24 cellular contexts compared by ENCODE assay signal in the genomic region with DNA sequence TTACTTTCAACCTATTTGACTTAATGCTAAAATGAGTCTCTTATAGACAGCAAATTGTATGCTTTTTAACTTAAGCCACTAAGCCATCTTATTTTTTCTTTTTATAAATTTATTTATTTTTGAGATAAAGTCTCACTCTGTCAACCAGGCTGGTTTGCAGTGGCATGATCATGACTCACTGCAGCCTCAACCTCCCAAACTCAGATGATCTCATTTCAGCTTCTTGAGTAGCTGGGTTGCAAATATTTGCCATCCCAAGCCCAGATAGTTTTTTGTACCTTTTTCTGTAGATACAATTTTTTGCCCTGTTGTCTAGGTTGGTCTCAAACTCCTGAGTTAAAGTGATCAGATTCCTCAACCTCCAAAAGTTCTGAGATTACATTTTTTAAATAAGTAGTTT. TPM values are rescaled to one million over a fixed set of nuclear protein-coding genes. Genes with fewer than 3 reads are reported as not detected.
DNase-seq lines count a peak whose midpoint lies in the region; TF ChIP-seq lines count a peak whose summit lies in the region.
"Had no signal": no experiment of that assay in that cellular context is flagged by ENCODE, and none has a peak within 500 bp of the region (broad histone marks: within the 10 kb centered on the region; RNA-seq: fewer than 3 reads in every experiment).

No MANE protein-coding gene starts in this region.

- peaks cover 85% of the 10 kb centered on the region for H3K36me3 Mint-ChIP-seq in activated CD4-positive, alpha-beta T cell treated with anti-CD3 and anti-CD28 coated beads, Interleukin-2, amount 10 ng/mL, durations not matched to agents 24 days and 14 days (ENCODE audit: low read depth)

- no peak overlapping the region for H3K4me2 ChIP-seq in smooth muscle cell

- H3K9me3 Mint-ChIP-seq in activated CD4-positive, alpha-beta T cell treated with anti-CD3 and anti-CD28 coated beads, Interleukin-2, amount 10 ng/mL, durations not matched to agents 24 days and 14 days: peaks cover 38% of the 10 kb centered on the region

- no peaks in the 10 kb centered on the region for H3K27me3 Mint-ChIP-seq in activated CD4-positive, alpha-beta T cell treated with anti-CD3 and anti-CD28 coated beads, Interleukin-2, amount 10 ng/mL, durations not matched to agents 24 days and 14 days
- H3K27me3 Mint-ChIP-seq: activated naive CD4-positive, alpha-beta T cell treated with anti-CD3 and anti-CD28 coated beads, Interleukin-2, amount 50 U/mL, for 24 hours; CD8-positive, alpha-beta memory T cell had no signal

- no peak overlapping the region for H2AFZ ChIP-seq in smooth muscle cell (ENCODE audit: low read depth)

- H3K27ac Mint-ChIP-seq in activated CD4-positive, alpha-beta T cell treated with anti-CD3 and anti-CD28 coated beads, Interleukin-2, amount 10 ng/mL, durations not matched to agents 24 days and 14 days: no peak overlapping the region
- H3K27ac Mint-ChIP-seq: activated naive CD4-positive, alpha-beta T cell treated with anti-CD3 and anti-CD28 coated beads, Interleukin-2, amount 50 U/mL, for 24 hours; activated T-helper 1 cell treated with anti-CD3 and anti-CD28 coated beads, Interleukin-12 subunit alpha, Interleukin-12 subunit beta, Interleukin-2, Interleukin-4 antibody, amounts not matched to agents 30 ng/mL and 10 ng/mL and 1 ng/mL, durations not matched to agents 14 hours and 24 hours and 36 hours; T-helper 2 cell treated with Interferon-gamma antibody and Interleukin-4, amounts not matched to agents 5 μg/mL and 100 μg/mL, for 36 hours had no signal

- H3K36me3 ChIP-seq in smooth muscle cell (ENCODE audit: low read depth): no peaks in the 10 kb centered on the region

- H3K4me3 ChIP-seq in cardiac fibroblast (replicated peaks in 1 of 2; ENCODE audit: low read depth in 2 of 2, low read length in 2 of 2) (no peak overlapping the region), smooth muscle cell (no peak overlapping the region)
- H3K4me3 ChIP-seq: gastroesophageal sphincter, upper lobe of left lung had no signal

- no peak overlapping the region for H3K9ac ChIP-seq in smooth muscle cell (ENCODE audit: low read depth)

- DNase-seq in activated CD4-positive, alpha-beta T cell treated with anti-CD3 and anti-CD28 coated beads, Interleukin-2, amount 10 ng/mL, durations not matched to agents 24 days and 14 days: peak; percentile 6
- no peak for DNase-seq in activated CD4-positive, alpha-beta T cell treated with anti-CD3 and anti-CD28 coated beads for 1 hour
- DNase-seq in cardiac fibroblast (ENCODE audit: low read depth in 2 of 2) (peak; percentile 9 to 60), glomerular visceral epithelial cell (ENCODE audit: extremely low spot score) (peak; percentile 12), smooth muscle cell (lab: John Stamatoyannopoulos, UW; ENCODE audit: unreplicated experiment) (no peak), 8988T (no peak), NCI-H1105 treated with DMSO at 0.1 percent for 48 hours (lab: John Stamatoyannopoulos, UW) (no peak)
- DNase-seq in activated naive CD4-positive, alpha-beta T cell (lab: John Stamatoyannopoulos, UW): no peak
- DNase-seq: activated CD4-positive, alpha-beta T cell treated with anti-CD3 and anti-CD28 coated beads, Interleukin-2, amount 50 U/mL, for 1 hour; AML-193; aorta; CD8-positive, alpha-beta memory T cell; cerebellar nuclear complex; KG1; MV-4-11; NCI-H2171 treated with DMSO at 0.1 percent for 48 hours; NCI-H526; small intestine; upper lobe of left lung had no signal

- intact Hi-C loops in activated CD4-positive, alpha-beta T cell treated with anti-CD3 and anti-CD28 coated beads, Interleukin-2, amount 10 ng/mL, durations not matched to agents 24 days and 14 days (cut with micrococcal nuclease): no loop called here

- no peaks in the 10 kb centered on the region for H3K4me1 ChIP-seq in smooth muscle cell (ENCODE audit: low read depth)
- H3K4me1 ChIP-seq: gastroesophageal sphincter, upper lobe of left lung had no signal

- H3K79me2 ChIP-seq in smooth muscle cell (ENCODE audit: low read depth): peaks cover 16% of the 10 kb centered on the region

- TF ChIP-seq CTCF in cardiac fibroblast (IDR thresholded peaks at IDR 0.05; ENCODE audit: low read depth, low read length) (no peak), smooth muscle cell (IDR thresholded peaks at IDR 0.05; ENCODE audit: borderline replicate concordance, insufficient read depth, poor library complexity, severe bottlenecking) (no peak)

- H3K9me3 ChIP-seq in smooth muscle cell (replicated peaks; ENCODE audit: low read depth): no peaks in the 10 kb centered on the region

- H3K4me1 Mint-ChIP-seq in activated CD4-positive, alpha-beta T cell treated with anti-CD3 and anti-CD28 coated beads, Interleukin-2, amount 10 ng/mL, durations not matched to agents 24 days and 14 days: no peaks in the 10 kb centered on the region
- H3K4me1 Mint-ChIP-seq: activated naive CD4-positive, alpha-beta T cell treated with anti-CD3 and anti-CD28 coated beads, Interleukin-2, amount 50 U/mL, for 24 hours had no signal

- no peak overlapping the region for H3K4me3 Mint-ChIP-seq in activated CD4-positive, alpha-beta T cell treated with anti-CD3 and anti-CD28 coated beads, Interleukin-2, amount 10 ng/mL, durations not matched to agents 24 days and 14 days
- H3K4me3 Mint-ChIP-seq: activated naive CD4-positive, alpha-beta T cell treated with anti-CD3 and anti-CD28 coated beads, Interleukin-2, amount 50 U/mL, for 24 hours; activated T-helper 1 cell treated with anti-CD3 and anti-CD28 coated beads, Interleukin-12 subunit alpha, Interleukin-12 subunit beta, Interleukin-2, Interleukin-4 antibody, amounts not matched to agents 30 ng/mL and 10 ng/mL and 1 ng/mL, durations not matched to agents 14 hours and 24 hours and 36 hours; CD8-positive, alpha-beta memory T cell; T-helper 2 cell treated with Interferon-gamma antibody and Interleukin-4, amounts not matched to agents 5 μg/mL and 100 μg/mL, for 36 hours had no signal

- no peaks in the 10 kb centered on the region for H4K20me1 ChIP-seq in smooth muscle cell (ENCODE audit: low read depth)

- H3K27me3 ChIP-seq in smooth muscle cell (ENCODE audit: low read depth): no peaks in the 10 kb centered on the region
- H3K27me3 ChIP-seq: gastroesophageal sphincter, upper lobe of left lung had no signal

- no peaks in the 10 kb centered on the region for H3F3A ChIP-seq in smooth muscle cell (ENCODE audit: low read depth)

- H3K27ac ChIP-seq in smooth muscle cell (ENCODE audit: low read depth): peak overlapping the region; percentile 38
- H3K27ac ChIP-seq: epithelial cell of prostate, gastroesophageal sphincter, upper lobe of left lung had no signal

RNA-seq across cellular contexts. Expression of gene ZNF714, which starts 27.1 kb away (rescaled TPM):
- total RNA-seq in activated CD4-positive, alpha-beta T cell treated with anti-CD3 and anti-CD28 coated beads, Interleukin-2, amount 10 ng/mL, durations not matched to agents 24 days and 14 days: 18.8 and 20.4 TPM in 2 replicates
- total RNA-seq in smooth muscle cell: 15.3 and 15.4 TPM in 2 replicates
- 8.0 and 8.7 TPM in 2 replicates for polyA plus RNA-seq in smooth muscle cell

RNA-seq across cellular contexts. Expression of gene ZNF431, which starts 32.7 kb away (rescaled TPM):
- total RNA-seq in activated CD4-positive, alpha-beta T cell treated with anti-CD3 and anti-CD28 coated beads, Interleukin-2, amount 10 ng/mL, durations not matched to agents 24 days and 14 days: 14.2 and 14.8 TPM in 2 replicates
- total RNA-seq in smooth muscle cell: 13.9 and 14.7 TPM in 2 replicates
- 5.2 and 9.2 TPM in 2 replicates for polyA plus RNA-seq in smooth muscle cell

Comparison
In these comparisons a context has a peak if more than half of its experiments do, and no peak if none do; other contexts are left out.
1. DNase-seq: peak in activated CD4-positive, alpha-beta T cell treated with anti-CD3 and anti-CD28 coated beads, Interleukin-2, amount 10 ng/mL, durations not matched to agents 24 days and 14 days (single experiment), cardiac fibroblast (2 of 2) and glomerular visceral epithelial cell (single experiment); none in activated CD4-positive, alpha-beta T cell treated with anti-CD3 and anti-CD28 coated beads for 1 hour (single experiment), smooth muscle cell (single experiment), 8988T (single experiment), activated naive CD4-positive, alpha-beta T cell (0 of 4) and NCI-H1105 treated with DMSO at 0.1 percent for 48 hours (single experiment).